ENCODE assay signal across 13 cellular contexts in genomic region chrX:55011294-55011693, GRCh38. TPM values are rescaled to one million over a fixed set of nuclear protein-coding genes. Genes with fewer than 3 reads are reported as not detected.
DNase-seq lines count a peak whose midpoint lies in the region; ATAC-seq and TF ChIP-seq lines count a peak whose summit lies in the region.
"Had no signal": no experiment of that assay in that cellular context is flagged by ENCODE, and none has a peak within 500 bp of the region (broad histone marks: within the 10 kb centered on the region; RNA-seq: fewer than 3 reads in every experiment).

No MANE protein-coding gene starts in this region.

- H3K4me3 ChIP-seq in fibroblast of villous mesenchyme (ENCODE audit: low read depth, low read length), result no peak overlapping the region
- no peak overlapping the region for H3K4me3 ChIP-seq in prostate gland
- H3K4me3 ChIP-seq: mucosa of descending colon had no signal

- ATAC-seq in GM21717 (IDR thresholded peaks at IDR 0.05; ENCODE audit: unreplicated experiment), result no peak
- ATAC-seq: mucosa of descending colon; stimulated activated memory B cell treated with anti-CD40 and anti-IgM and Interleukin-4, amounts not matched to agents 10 μg/mL and 1 μg/mL and 100 μg/mL, for 72 hours had no signal

- no peaks in the 10 kb centered on the region for H3K27me3 ChIP-seq in prostate gland (replicated peaks; ENCODE audit: insufficient read depth)

- TF ChIP-seq CTCF in GM13977 (IDR thresholded peaks at IDR 0.05; ENCODE audit: extremely low read depth, insufficient read depth, missing control alignments) (peak; percentile 21), fibroblast of villous mesenchyme (IDR thresholded peaks at IDR 0.05; ENCODE audit: insufficient read depth, low read depth, low read length) (peak; percentile 45), prostate gland (IDR thresholded peaks at IDR 0.05) (no peak)

- intact Hi-C loops in prostate gland (cut with DNase I), result no loop called here

- H3K36me3 ChIP-seq in prostate gland, result no peaks in the 10 kb centered on the region

- DNase-seq in AG08395 (ENCODE audit: low spot score) (peak; percentile 14), GM13977 (ENCODE audit: low spot score) (no peak), SK-N-DZ (ENCODE audit: low spot score) (peak; percentile 4), fibroblast of villous mesenchyme (ENCODE audit: low read depth) (no peak), NCI-H1048 (lab: John Stamatoyannopoulos, UW) (no peak), prostate gland (ENCODE audit: low spot score) (no peak), caudate nucleus (lab: John Stamatoyannopoulos, UW) (no peak)
- DNase-seq: DMS153, mucosa of descending colon had no signal

- 35% methylated on average over 2 of the region's 2 CpGs for WGBS in prostate gland

- no peak for TF ChIP-seq POLR2A in prostate gland (IDR thresholded peaks at IDR 0.05)

- no peak overlapping the region for H3K27ac ChIP-seq in prostate gland
- H3K27ac ChIP-seq in caudate nucleus (ENCODE audit: low read depth, low read length), result no peak overlapping the region

- H3K4me1 ChIP-seq in prostate gland (replicated peaks), result no peaks in the 10 kb centered on the region

- no peaks in the 10 kb centered on the region for H3K9me3 ChIP-seq in prostate gland
- H3K9me3 ChIP-seq: mucosa of descending colon had no signal

- in situ Hi-C loops in GM13977 (cut with MboI; ENCODE audit: low pct_unique_long_range_greater_than_20kb, low sequenced_read_pairs, unreplicated experiment), result loop anchor here (25.0 kb wide), 1 partner anchor 199 kb away; the partner anchor contains the start of gene MAGED2

RNA-seq across cellular contexts. Expression of gene APEX2, which starts 11.1 kb away (rescaled TPM):
- polyA plus RNA-seq in SK-N-DZ (2014; cell fraction: cytosol; rRNA removed), result 20.4 and 23.9 TPM in 2 replicates
- polyA plus RNA-seq in SK-N-DZ (2014; cell fraction: nucleus; rRNA removed), result 9.4 and 13.5 TPM in 2 replicates
- total RNA-seq in fibroblast of villous mesenchyme (6.1 and 7.8 TPM in 2 replicates), prostate gland (10 to 100 TPM; 17.4 to 18.3 TPM)

RNA-seq across cellular contexts. Expression of gene PFKFB1, which starts 17.3 kb away (rescaled TPM):
- polyA plus RNA-seq in SK-N-DZ (2014; cell fraction: cytosol; rRNA removed), result not detected in 2 replicates
- polyA plus RNA-seq in SK-N-DZ (2014; cell fraction: nucleus; rRNA removed), result 0.19 and 1.2 TPM in 2 replicates
- total RNA-seq in fibroblast of villous mesenchyme (under 0.01 TPM in 1 of 2 replicates, not detected in the other), prostate gland (1 to 10 TPM in 1 of 2 donors, under 1 TPM in 1; 0.23 to 1.0 TPM)
- total RNA-seq: glomerular endothelial cell had no signal

RNA-seq across cellular contexts. Expression of gene ALAS2, which starts 19.5 kb away (rescaled TPM):
- not detected in 2 replicates for polyA plus RNA-seq in SK-N-DZ (2014; cell fraction: cytosol; rRNA removed)
- not detected in 2 replicates for polyA plus RNA-seq in SK-N-DZ (2014; cell fraction: nucleus; rRNA removed)
- not detected in 2 replicates for total RNA-seq in fibroblast of villous mesenchyme
- not detected for total RNA-seq in prostate gland
- total RNA-seq: glomerular endothelial cell, HT1080, mucosa of descending colon had no signal

Comparison
In these comparisons a context has a peak if more than half of its experiments do, and no peak if none do; other contexts are left out.
1. DNase-seq: peak in AG08395 (single experiment) and SK-N-DZ (single experiment); none in GM13977 (single experiment), fibroblast of villous mesenchyme (single experiment), NCI-H1048 (single experiment), prostate gland (single experiment) and caudate nucleus (0 of 61).
2. CTCF ChIP-seq: peak in GM13977 (single experiment) and fibroblast of villous mesenchyme (single experiment); none in prostate gland (0 of 4).